Comparison of ENCODE assay signal across 8 cellular contexts in genomic region chr4:168421671-168422070, GRCh38. TPM values are rescaled to one million over a fixed set of nuclear protein-coding genes. Genes with fewer than 3 reads are reported as not detected.
DNase-seq lines count a peak whose midpoint lies in the region; ATAC-seq, FAIRE-seq and TF ChIP-seq lines count a peak whose summit lies in the region.

No MANE protein-coding gene starts in this region.

- no peaks in the 10 kb centered on the region for H3K9me3 ChIP-seq in MG63

- DNase-seq in GM12891 (ENCODE audit: insufficient read length, low spot score) (no peak), amniotic epithelial cell (ENCODE audit: low read depth) (peak; percentile 77), lung microvascular endothelial cell (ENCODE audit: low read depth in 2 of 2) (peak; percentile 88 to 94), MG63 (no peak), NCI-H2107 treated with DMSO at 0.1 percent for 48 hours (lab: John Stamatoyannopoulos, UW; ENCODE audit: unreplicated experiment) (no peak)

- H3K27me3 ChIP-seq in MG63, result no peaks in the 10 kb centered on the region

- ATAC-seq in HG03460 (IDR thresholded peaks at IDR 0.05; ENCODE audit: unreplicated experiment), result peak; percentile 60
- no peak for ATAC-seq in GM18868 (IDR thresholded peaks at IDR 0.05; ENCODE audit: unreplicated experiment)
- ATAC-seq in GM18861 (IDR thresholded peaks at IDR 0.05; ENCODE audit: unreplicated experiment), result no peak

- H3K36me3 ChIP-seq in MG63, result no peaks in the 10 kb centered on the region

- H3K4me3 ChIP-seq in MG63, result no peak overlapping the region

- TF ChIP-seq POLR2A in GM12891 (IDR thresholded peaks at IDR 0.05; ENCODE audit: low read depth, low read length), result no peak

- FAIRE-seq in GM12891 (lab: Jason Lieb, UNC), result peak; percentile 72

TF ChIP-seq in GM12891, 5 proteins besides CTCF, POLR2A, EP300 and RAD21:
- TF ChIP-seq POU2F2 (IDR thresholded peaks at IDR 0.05; ENCODE audit: low read depth, low read length), result no peak
- TF ChIP-seq SPI1 (IDR thresholded peaks at IDR 0.05; ENCODE audit: low read depth, low read length), result no peak
- no peak for TF ChIP-seq TAF1 (IDR thresholded peaks at IDR 0.05; ENCODE audit: low read depth, low read length)
- TF ChIP-seq PAX5 (IDR thresholded peaks at IDR 0.05; ENCODE audit: insufficient read depth, low read length, severe bottlenecking), result no peak
- TF ChIP-seq POLR2AphosphoS5 (IDR thresholded peaks at IDR 0.05; ENCODE audit: low read depth, low read length), result no peak

RNA-seq across cellular contexts. Expression of gene DDX60L, which starts 58.6 kb away (rescaled TPM):
- 2.5 TPM for polyA plus RNA-seq in GM12891 (2012; ENCODE audit: low read depth, missing spikeins)
- 12.4 and 21.0 TPM in 2 replicates for total RNA-seq in lung microvascular endothelial cell
- 7.6 and 8.1 TPM in 2 replicates for total RNA-seq in MG63 (2014; rRNA removed; shearing (Covaris generic); ENCODE audit: low replicate concordance)

Comparison
In these comparisons a context has a peak if more than half of its experiments do, and no peak if none do; other contexts are left out.
1. DNase-seq: peak in amniotic epithelial cell (single experiment) and lung microvascular endothelial cell (2 of 2); none in GM12891 (single experiment), MG63 (single experiment) and NCI-H2107 treated with DMSO at 0.1 percent for 48 hours (single experiment).